8 cellular contexts compared by ENCODE assay signal in genomic region chr19:1113278-1113985, GRCh38. TPM values are rescaled to one million over a fixed set of nuclear protein-coding genes. Genes with fewer than 3 reads are reported as not detected.
DNase-seq lines count a peak whose midpoint lies in the region; ATAC-seq and TF ChIP-seq lines count a peak whose summit lies in the region.

No MANE protein-coding gene starts in this region.

- TF ChIP-seq CTCF in CD8-positive, alpha-beta T cell (IDR thresholded peaks at IDR 0.05) = peak; percentile 85
- TF ChIP-seq CTCF in HFF-Myc (IDR thresholded peaks at IDR 0.05; ENCODE audit: low read depth, low read length, missing control alignments) = peak; percentile 68
- TF ChIP-seq CTCF in lower lobe of right lung (IDR thresholded peaks at IDR 0.05) = peak; percentile 95

- no peak overlapping the region for H3K4me3 ChIP-seq in CD8-positive, alpha-beta T cell (ENCODE audit: low read depth, low read length)
- H3K4me3 ChIP-seq in HFF-Myc (replicated peaks; ENCODE audit: low read depth, low read length) = no peak overlapping the region
- peak overlapping the region; percentile 11 for H3K4me3 ChIP-seq in lower lobe of right lung

- H3K4me3 Mint-ChIP-seq in CD8-positive, alpha-beta T cell = no peak overlapping the region
- no peak overlapping the region for H3K4me3 Mint-ChIP-seq in activated CD4-positive, alpha-beta memory T cell treated with anti-CD3 and anti-CD28 coated beads for 36 hours

- peak; percentile 67 to 92 (median 88) for DNase-seq in CD8-positive, alpha-beta T cell
- DNase-seq in HFF-Myc (ENCODE audit: extremely low read depth, low read depth) (peak; percentile 77), NCI-H526 (lab: John Stamatoyannopoulos, UW) (peak; percentile 33 to 91), dermis microvascular lymphatic vessel endothelial cell (ENCODE audit: low read depth in 2 of 2) (peak; percentile 88 to 97), lower lobe of right lung (peak; percentile 97)
- peak; percentile 89 for DNase-seq in activated CD4-positive, alpha-beta memory T cell treated with anti-CD3 and anti-CD28 coated beads for 36 hours
- DNase-seq in stimulated activated CD4-positive, alpha-beta T cell treated with anti-CD3 and anti-CD28 coated beads, Interleukin-4, amount 100 ng/mL, for 24 hours = peak; percentile 83

- intact Hi-C loops in CD8-positive, alpha-beta T cell (cut with DNase I, micrococcal nuclease) = loop anchor here (1.0 to 5.0 kb wide), 2 partner anchors 79 to 127 kb away; no protein-coding TSS in a partner anchor
- intact Hi-C loops in activated CD4-positive, alpha-beta memory T cell treated with anti-CD3 and anti-CD28 coated beads for 36 hours (cut with micrococcal nuclease) = no loop called here
- intact Hi-C loops in lower lobe of right lung (cut with DNase I) = no loop called here

- no peak overlapping the region for H3K27ac Mint-ChIP-seq in CD8-positive, alpha-beta T cell
- H3K27ac Mint-ChIP-seq in activated CD4-positive, alpha-beta memory T cell treated with anti-CD3 and anti-CD28 coated beads for 36 hours = no peak overlapping the region

- H3K4me1 ChIP-seq in CD8-positive, alpha-beta T cell (ENCODE audit: insufficient read depth, low read length) = peaks cover 14% of the 10 kb centered on the region
- H3K4me1 ChIP-seq in lower lobe of right lung = peaks cover 25% of the 10 kb centered on the region

- H3K27ac ChIP-seq in CD8-positive, alpha-beta T cell (ENCODE audit: low read depth, low read length) = no peak overlapping the region
- peak overlapping the region; percentile 76 for H3K27ac ChIP-seq in lower lobe of right lung

- H3K36me3 Mint-ChIP-seq in CD8-positive, alpha-beta T cell = peaks cover 22% of the 10 kb centered on the region
- peaks cover 19% of the 10 kb centered on the region for H3K36me3 Mint-ChIP-seq in activated CD4-positive, alpha-beta memory T cell treated with anti-CD3 and anti-CD28 coated beads for 36 hours

- CTCF ChIA-PET in CD8-positive, alpha-beta T cell (lab: Charles Lee) = interaction anchor here (0.9 to 3.6 kb wide), 24 partner anchors 10 to 131 kb away, joined by 3 to 62 read pairs (median 4); partner anchors contain the start of gene SBNO2
- CTCF ChIA-PET in activated CD4-positive, alpha-beta memory T cell treated with anti-CD3 and anti-CD28 coated beads for 36 hours (lab: Charles Lee) = interaction anchor here (0.5 to 2.6 kb wide), 26 partner anchors 9 to 160 kb away, joined by 3 to 20 read pairs (median 4); partner anchors contain the start of gene GPX4

- H3K4me1 Mint-ChIP-seq in CD8-positive, alpha-beta T cell (ENCODE audit: low read depth) = peaks cover 4% of the 10 kb centered on the region
- peaks cover 2% of the 10 kb centered on the region for H3K4me1 Mint-ChIP-seq in activated CD4-positive, alpha-beta memory T cell treated with anti-CD3 and anti-CD28 coated beads for 36 hours (ENCODE audit: low read depth)

- H3K9me3 Mint-ChIP-seq in CD8-positive, alpha-beta T cell = no peaks in the 10 kb centered on the region
- H3K9me3 Mint-ChIP-seq in activated CD4-positive, alpha-beta memory T cell treated with anti-CD3 and anti-CD28 coated beads for 36 hours = no peaks in the 10 kb centered on the region

- H3K27me3 ChIP-seq in CD8-positive, alpha-beta T cell (ENCODE audit: insufficient read depth, low read length) = no peaks in the 10 kb centered on the region
- no peaks in the 10 kb centered on the region for H3K27me3 ChIP-seq in lower lobe of right lung (ENCODE audit: low read depth)

- no peaks in the 10 kb centered on the region for H3K9me3 ChIP-seq in CD8-positive, alpha-beta T cell (ENCODE audit: low read length)
- H3K9me3 ChIP-seq in lower lobe of right lung = no peaks in the 10 kb centered on the region

- ATAC-seq in CD8-positive, alpha-beta T cell = peak; percentile 97
- ATAC-seq in lower lobe of right lung (peak; percentile 87 to 93), HG02870 (IDR thresholded peaks at IDR 0.05; ENCODE audit: unreplicated experiment) (no peak)

- POLR2A ChIA-PET in CD8-positive, alpha-beta T cell (lab: Charles Lee) = interaction anchor here (0.6 to 2.9 kb wide), 8 partner anchors 10 to 125 kb away, joined by 3 to 10 read pairs (median 3); partner anchors contain the start of genes RNU6-2 and SBNO2
- POLR2A ChIA-PET in activated CD4-positive, alpha-beta memory T cell treated with anti-CD3 and anti-CD28 coated beads for 36 hours (lab: Charles Lee) = interaction anchor here (1.0 to 2.0 kb wide), 5 partner anchors 10 to 125 kb away, joined by 3 to 7 read pairs (median 3); no protein-coding TSS in a partner anchor

- H3K36me3 ChIP-seq in CD8-positive, alpha-beta T cell (ENCODE audit: insufficient read depth, low read length) = peaks cover 28% of the 10 kb centered on the region
- peaks cover 96% of the 10 kb centered on the region for H3K36me3 ChIP-seq in lower lobe of right lung

- H3K27me3 Mint-ChIP-seq in CD8-positive, alpha-beta T cell (ENCODE audit: low read depth) = no peaks in the 10 kb centered on the region
- H3K27me3 Mint-ChIP-seq in activated CD4-positive, alpha-beta memory T cell treated with anti-CD3 and anti-CD28 coated beads for 36 hours = no peaks in the 10 kb centered on the region

RNA-seq across cellular contexts. Expression of gene GPX4, which starts 9.6 kb away (rescaled TPM):
- 100 to 1,000 TPM; 172 to 174 TPM for total RNA-seq in CD8-positive, alpha-beta T cell
- total RNA-seq in activated CD4-positive, alpha-beta memory T cell treated with anti-CD3 and anti-CD28 coated beads for 36 hours = 100 to 1,000 TPM; 274 to 275 TPM
- total RNA-seq in dermis microvascular lymphatic vessel endothelial cell = 461 and 469 TPM in 2 replicates
- 378 TPM for total RNA-seq in lower lobe of right lung

RNA-seq across cellular contexts. Expression of gene POLR2E, which starts 18.3 kb away (rescaled TPM):
- total RNA-seq in CD8-positive, alpha-beta T cell = 10 to 100 TPM; 75.3 to 76.2 TPM
- total RNA-seq in activated CD4-positive, alpha-beta memory T cell treated with anti-CD3 and anti-CD28 coated beads for 36 hours = 100 to 1,000 TPM; 204 to 207 TPM
- total RNA-seq in dermis microvascular lymphatic vessel endothelial cell (87.6 and 89.4 TPM in 2 replicates), lower lobe of right lung (158 TPM)

RNA-seq across cellular contexts. Expression of gene ARHGAP45, which starts 46.5 kb away (rescaled TPM):
- total RNA-seq in CD8-positive, alpha-beta T cell = 100 to 1,000 TPM; 901 to 938 TPM
- total RNA-seq in activated CD4-positive, alpha-beta memory T cell treated with anti-CD3 and anti-CD28 coated beads for 36 hours = 100 to 1,000 TPM; 136 to 142 TPM
- total RNA-seq in dermis microvascular lymphatic vessel endothelial cell (13.5 and 24.6 TPM in 2 replicates), lower lobe of right lung (83.5 TPM)

Comparison
In these comparisons a context has a peak if more than half of its experiments do, and no peak if none do; other contexts are left out.
1. RNA of gene ARHGAP45, which starts 46.5 kb away (total RNA-seq): 901 to 938 TPM in CD8-positive, alpha-beta T cell; 136 to 142 TPM in activated CD4-positive, alpha-beta memory T cell treated with anti-CD3 and anti-CD28 coated beads for 36 hours, 83.5 TPM in lower lobe of right lung (single experiment) and 13.5 to 24.6 TPM in dermis microvascular lymphatic vessel endothelial cell; every median in the first group is over 4 times any median in the second.
2. intact Hi-C loops: an anchor here in CD8-positive, alpha-beta T cell (1.0 to 5.0 kb wide); none called in activated CD4-positive, alpha-beta memory T cell treated with anti-CD3 and anti-CD28 coated beads for 36 hours and lower lobe of right lung.
3. Peak in every context shown above with its lines, with median percentiles within 50 percentile points of each other: DNase-seq and CTCF ChIP-seq.